2 cellular contexts compared by ENCODE assay signal in genomic region chr10:75658496-75658895, GRCh38.
A peak's percentile ranks its signal among the peaks of the same experiment; 100 is the strongest.
TF ChIP-seq lines count a peak whose summit lies in the region.

No MANE protein-coding gene starts in this region.

TF ChIP-seq in HepG2, 621 proteins besides CTCF, POLR2A, EP300 and RAD21:
- 0 out of 2 replicates have a peak, but pooled peaks have one; percentile 16 for TF ChIP-seq NFE2L2 (IDR thresholded peaks at IDR 0.05; ENCODE audit: low read length)
- no peak for TF ChIP-seq KDM4B (CRISPR knock-in tag; IDR thresholded peaks at IDR 0.05)
- peak; percentile 83 to 91 for TF ChIP-seq MAFK (conservative IDR thresholded peaks at IDR 0.05 in 1 of 2, IDR thresholded peaks at IDR 0.05 in 1 of 2; ENCODE audit: low read length in 2 of 2)
- TF ChIP-seq TFAP4 (IDR thresholded peaks at IDR 0.05; ENCODE audit: borderline replicate concordance, low read depth), result no peak
- TF ChIP-seq JDP2 (CRISPR knock-in tag; IDR thresholded peaks at IDR 0.05; ENCODE audit: borderline replicate concordance), result no peak
- TF ChIP-seq TRAFD1 (CRISPR knock-in tag; IDR thresholded peaks at IDR 0.05; ENCODE audit: borderline replicate concordance), result no peak
- TF ChIP-seq ZNF296 (CRISPR knock-in tag; conservative IDR thresholded peaks at IDR 0.05), result no peak
- peak; percentile 80 for TF ChIP-seq MAFF (IDR thresholded peaks at IDR 0.05; ENCODE audit: low read depth, low read length)

TF ChIP-seq in H1, 55 proteins besides CTCF, POLR2A, EP300 and RAD21:
- TF ChIP-seq MAFK (IDR thresholded peaks at IDR 0.05; ENCODE audit: low read depth, low read length), result peak; percentile 15; the same call in 1 of the 2 replicates
- TF ChIP-seq SIRT6 (IDR thresholded peaks at IDR 0.05; ENCODE audit: low read length), result no peak
- no peak for TF ChIP-seq ATF2 (IDR thresholded peaks at IDR 0.05; ENCODE audit: low read length)
- TF ChIP-seq MAX (IDR thresholded peaks at IDR 0.05), result no peak
- no peak for TF ChIP-seq CBX8 (IDR thresholded peaks at IDR 0.05; ENCODE audit: borderline replicate concordance, low read depth, low read length)
- no peak for TF ChIP-seq TEAD4 (IDR thresholded peaks at IDR 0.05; ENCODE audit: low read depth, low read length)
- no peak for TF ChIP-seq BCL11A (IDR thresholded peaks at IDR 0.05; ENCODE audit: low read depth in 2 of 2, low read length in 2 of 2)
